ENCODE assay signal across 16 cellular contexts in the genomic region with DNA sequence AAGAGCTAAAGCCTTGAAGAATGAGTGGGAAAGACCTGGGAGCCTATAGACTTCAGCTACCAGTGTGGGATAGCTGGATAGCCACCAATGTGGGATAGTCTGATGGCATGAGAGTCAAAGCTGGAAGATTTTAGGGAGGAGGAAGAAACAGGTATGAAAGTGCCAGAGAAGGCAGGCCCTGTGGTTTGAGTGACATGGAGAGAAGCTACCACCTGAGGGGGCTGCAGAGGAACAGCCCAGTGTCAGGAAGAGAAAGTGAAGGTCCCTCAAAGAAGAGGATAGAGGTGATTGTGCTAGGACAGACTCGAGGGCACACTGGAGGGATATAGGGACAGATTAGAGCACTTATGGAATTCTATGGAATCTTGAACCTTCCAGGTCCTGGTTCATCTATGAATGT. TPM values are rescaled to one million over a fixed set of nuclear protein-coding genes. Genes with fewer than 3 reads are reported as not detected.
A peak's percentile ranks its signal among the peaks of the same experiment; 100 is the strongest.
DNase-seq lines count a peak whose midpoint lies in the region; ATAC-seq, FAIRE-seq and TF ChIP-seq lines count a peak whose summit lies in the region.
"Had no signal": no experiment of that assay in that cellular context is flagged by ENCODE, and none has a peak within 500 bp of the region (broad histone marks: within the 10 kb centered on the region; RNA-seq: fewer than 3 reads in every experiment).

No MANE protein-coding gene starts in this region.

- H3K27ac ChIP-seq in Karpas-422 (ENCODE audit: low read length) (no peak overlapping the region), brain microvascular endothelial cell (no peak overlapping the region), neural progenitor cell (no peak overlapping the region)

- no peak for FAIRE-seq in D721Med (lab: Jason Lieb, UNC)
- FAIRE-seq: GM12892 had no signal

- no peaks in the 10 kb centered on the region for H3F3A ChIP-seq in neural progenitor cell (ENCODE audit: low read depth)

- H3K36me3 ChIP-seq in Karpas-422 (ENCODE audit: insufficient read depth, low read length) (no peaks in the 10 kb centered on the region), brain microvascular endothelial cell (replicated peaks) (no peaks in the 10 kb centered on the region), neural progenitor cell (no peaks in the 10 kb centered on the region)

- H3K4me1 Mint-ChIP-seq in neural progenitor cell, result no peaks in the 10 kb centered on the region
- H3K4me1 Mint-ChIP-seq: IgD-negative memory B cell, T-helper 17 cell had no signal

- H3K4me3 Mint-ChIP-seq in neural progenitor cell, result no peak overlapping the region
- H3K4me3 Mint-ChIP-seq: IgD-negative memory B cell, T-helper 17 cell had no signal

- H3K9me3 ChIP-seq in Karpas-422 (ENCODE audit: low read length) (no peaks in the 10 kb centered on the region), neural progenitor cell (ENCODE audit: low read depth) (no peaks in the 10 kb centered on the region)

- DNase-seq in GM12864 (ENCODE audit: low read depth) (no peak), Karpas-422 (peak; percentile 45), brain microvascular endothelial cell (no peak), neural progenitor cell (ENCODE audit: low spot score) (no peak), ureter (ENCODE audit: low spot score) (no peak), D721Med (ENCODE audit: insufficient read length, low spot score) (no peak)
- DNase-seq: EL, NCI-H1092 treated with DMSO at 0.1 percent for 48 hours, NCI-H1694 treated with DMSO at 0.1 percent for 48 hours, NCI-H748 treated with DMSO at 0.1 percent for 48 hours, SHP77 treated with DMSO at 0.1 percent for 48 hours, T-helper 17 cell had no signal

- no peak overlapping the region for H3K27ac Mint-ChIP-seq in neural progenitor cell
- H3K27ac Mint-ChIP-seq: IgD-negative memory B cell, T-helper 17 cell had no signal

- H3K4me2 ChIP-seq in Karpas-422 (ENCODE audit: low read depth, low read length, poor library complexity, severe bottlenecking) (no peak overlapping the region), neural progenitor cell (no peak overlapping the region)

- H2AFZ ChIP-seq in Karpas-422 (ENCODE audit: low read length), result no peak overlapping the region
- H2AFZ ChIP-seq in neural progenitor cell (replicated peaks), result no peak overlapping the region

- TF ChIP-seq CTCF in GM12864 (IDR thresholded peaks at IDR 0.05; ENCODE audit: low read depth, low read length, missing control alignments), result peak; percentile 18
- peak; percentile 9 for TF ChIP-seq CTCF in brain microvascular endothelial cell (IDR thresholded peaks at IDR 0.05; ENCODE audit: low read depth, low read length, missing control alignments)
- TF ChIP-seq CTCF in neural progenitor cell (IDR thresholded peaks at IDR 0.05), result peak; percentile 32
- TF ChIP-seq CTCF in D721Med (IDR thresholded peaks at IDR 0.05; ENCODE audit: insufficient read depth, missing control alignments), result no peak

- in situ Hi-C loops in brain microvascular endothelial cell (cut with HindIII; ENCODE audit: low pct_ligation_motif_present, low sequenced_read_pairs), result no loop called here

- H4K20me1 ChIP-seq in Karpas-422 (ENCODE audit: insufficient read depth, low read depth, low read length), result no peaks in the 10 kb centered on the region
- no peaks in the 10 kb centered on the region for H4K20me1 ChIP-seq in neural progenitor cell (ENCODE audit: low read depth)

- H3K79me2 ChIP-seq in Karpas-422 (ENCODE audit: low read length), result no peaks in the 10 kb centered on the region
- no peaks in the 10 kb centered on the region for H3K79me2 ChIP-seq in neural progenitor cell (ENCODE audit: low read depth)

- H3K27me3 Mint-ChIP-seq in neural progenitor cell (ENCODE audit: insufficient read depth, low read depth), result peaks cover 2% of the 10 kb centered on the region

- H3K27me3 ChIP-seq in Karpas-422 (ENCODE audit: low read length), result no peaks in the 10 kb centered on the region
- H3K27me3 ChIP-seq in brain microvascular endothelial cell (replicated peaks), result peaks cover 33% of the 10 kb centered on the region
- peaks cover 34% of the 10 kb centered on the region for H3K27me3 ChIP-seq in neural progenitor cell

- H3K9ac ChIP-seq in Karpas-422 (ENCODE audit: low read length), result no peak overlapping the region
- no peak overlapping the region for H3K9ac ChIP-seq in neural progenitor cell

- no peak overlapping the region for H3K4me3 ChIP-seq in GM12864 (ENCODE audit: low read depth, low read length)
- no peak overlapping the region for H3K4me3 ChIP-seq in Karpas-422 (ENCODE audit: low read length)
- no peak overlapping the region for H3K4me3 ChIP-seq in brain microvascular endothelial cell (ENCODE audit: low read depth, low read length)
- H3K4me3 ChIP-seq in neural progenitor cell, result no peak overlapping the region

- no peaks in the 10 kb centered on the region for H3K9me3 Mint-ChIP-seq in neural progenitor cell
- H3K9me3 Mint-ChIP-seq: IgD-negative memory B cell had no signal

- no peaks in the 10 kb centered on the region for H3K36me3 Mint-ChIP-seq in neural progenitor cell
- H3K36me3 Mint-ChIP-seq: IgD-negative memory B cell had no signal

- no peaks in the 10 kb centered on the region for H3K4me1 ChIP-seq in Karpas-422 (ENCODE audit: low read length)
- peaks cover 11% of the 10 kb centered on the region for H3K4me1 ChIP-seq in neural progenitor cell

- H3K9me2 ChIP-seq in Karpas-422 (replicated peaks; ENCODE audit: insufficient read depth, low read length), result no peaks in the 10 kb centered on the region

- ATAC-seq in HG03432 (IDR thresholded peaks at IDR 0.05; ENCODE audit: unreplicated experiment), result no peak
- ATAC-seq: T-helper 17 cell had no signal

RNA-seq across cellular contexts. Expression of a gene that starts 23.1 kb away (rescaled TPM):
- total RNA-seq in Karpas-422 (2014; rRNA removed; shearing (Covaris generic); ENCODE audit: low replicate concordance), result 0.61 and 5.9 TPM in 2 replicates
- total RNA-seq in neural progenitor cell (ENCODE audit: low replicate concordance) (190 and 215 TPM in 2 replicates), ureter (not detected)
- total RNA-seq: HT-29, T-helper 17 cell had no signal

Comparison
In these comparisons a context has a peak if more than half of its experiments do, and no peak if none do; other contexts are left out.
1. RNA of a gene that starts 23.1 kb away (total RNA-seq): 190 to 215 TPM in neural progenitor cell; 0.61 to 5.9 TPM in Karpas-422 and not detected in ureter (single experiment); every median in the first group is over 10 times any median in the second.